ENCODE assay signal across 34 cellular contexts in the genomic region with DNA sequence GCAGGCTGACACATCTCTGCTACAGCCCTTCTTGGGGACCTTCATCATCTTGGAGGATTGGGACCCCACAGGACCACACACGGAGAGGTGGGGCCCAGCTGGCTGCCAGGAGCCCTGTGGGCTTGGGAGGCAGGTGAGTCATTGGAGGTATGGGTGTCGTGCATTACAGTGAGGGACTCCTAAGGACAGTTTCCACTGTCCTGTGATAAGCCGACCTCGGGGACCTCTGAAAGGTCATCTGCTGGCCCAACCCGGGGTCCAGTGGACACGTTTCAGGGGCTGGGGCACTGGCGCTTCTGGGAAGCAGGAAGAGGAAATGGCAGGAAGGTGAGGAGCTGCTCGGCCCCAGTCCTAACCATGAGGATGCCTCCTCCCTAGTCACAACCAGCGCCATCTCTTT.
"Had no signal": no experiment of that assay in that cellular context is flagged by ENCODE, and none has a peak within 500 bp of the region (broad histone marks: within the 10 kb centered on the region; RNA-seq: fewer than 3 reads in every experiment).

No MANE protein-coding gene starts in this region.

- H2AFZ ChIP-seq: PC-9 had no signal

- H3K4me2 ChIP-seq: PC-9 had no signal

- ATAC-seq: activated naive CD4-positive, alpha-beta T cell treated with anti-CD3 and anti-CD28 coated beads, Interleukin-2, amount 50 U/mL, for 72 hours; activated T-cell treated with anti-CD3 and anti-CD28 coated beads, Interleukin-2, amount 50 U/mL, for 72 hours; activated T-helper 17 cell treated with anti-CD3 and anti-CD28 coated beads, Interleukin-2, amount 50 U/mL, for 72 hours had no signal

- H3K27me3 Mint-ChIP-seq: activated B cell treated with CpG ODN at 0.5 μM for 24 hours; activated CD4-positive, alpha-beta memory T cell treated with anti-CD3 and anti-CD28 coated beads for 36 hours; activated T-helper 17 cell treated with anti-CD3 and anti-CD28 coated beads, Interleukin-2, amount 50 U/mL, for 72 hours had no signal

- FAIRE-seq: RCC 7860 had no signal

- H3K27ac ChIP-seq: brain microvascular endothelial cell, PC-9, VCaP had no signal

- H3K4me1 Mint-ChIP-seq: activated B cell treated with CpG ODN at 0.5 μM for 24 hours; activated T-helper 17 cell treated with anti-CD3 and anti-CD28 coated beads, Interleukin-2, amount 50 U/mL, for 72 hours had no signal

- H3K4me3 ChIP-seq: PC-9 had no signal

- H3K36me3 ChIP-seq: brain microvascular endothelial cell had no signal

- H3K36me3 Mint-ChIP-seq: activated CD4-positive, alpha-beta memory T cell treated with anti-CD3 and anti-CD28 coated beads for 36 hours; activated naive CD4-positive, alpha-beta T cell treated with anti-CD3 and anti-CD28 coated beads, Interleukin-2, amount 50 U/mL, for 72 hours had no signal

- H3K4me3 Mint-ChIP-seq: activated B cell treated with CpG ODN at 0.5 μM for 24 hours; activated CD4-positive, alpha-beta memory T cell treated with anti-CD3 and anti-CD28 coated beads for 36 hours; activated naive CD4-positive, alpha-beta T cell treated with anti-CD3 and anti-CD28 coated beads for 36 hours; activated T-cell treated with anti-CD3 and anti-CD28 coated beads, Interleukin-2, amount 50 U/mL, for 72 hours; activated T-helper 17 cell treated with anti-CD3 and anti-CD28 coated beads, Interleukin-2, amount 50 U/mL, for 72 hours had no signal

- H3K27ac Mint-ChIP-seq: activated B cell treated with CpG ODN at 0.5 μM for 24 hours; activated CD4-positive, alpha-beta memory T cell treated with anti-CD3 and anti-CD28 coated beads for 36 hours; activated naive CD4-positive, alpha-beta T cell treated with anti-CD3 and anti-CD28 coated beads for 36 hours; activated T-cell treated with anti-CD3 and anti-CD28 coated beads, Interleukin-2, amount 50 U/mL, for 72 hours; activated T-helper 17 cell treated with anti-CD3 and anti-CD28 coated beads, Interleukin-2, amount 50 U/mL, for 72 hours had no signal

- H3K27me3 ChIP-seq: brain microvascular endothelial cell had no signal

- H3K9me3 Mint-ChIP-seq: activated CD4-positive, alpha-beta memory T cell treated with anti-CD3 and anti-CD28 coated beads for 36 hours; activated naive CD4-positive, alpha-beta T cell treated with anti-CD3 and anti-CD28 coated beads for 36 hours; activated naive CD4-positive, alpha-beta T cell treated with anti-CD3 and anti-CD28 coated beads, Interleukin-2, amount 50 U/mL, for 72 hours; activated T-helper 17 cell treated with anti-CD3 and anti-CD28 coated beads, Interleukin-2, amount 50 U/mL, for 72 hours had no signal

- DNase-seq: activated B cell treated with CpG ODN at 0.5 μM for 24 hours; activated CD4-positive, alpha-beta memory T cell treated with anti-CD3 and anti-CD28 coated beads for 36 hours; activated CD4-positive, alpha-beta T cell treated with anti-CD3 and anti-CD28 coated beads for 4 hours; activated CD4-positive, alpha-beta T cell treated with anti-CD3 and anti-CD28 coated beads, Interleukin-2, amount 50 U/mL, for 1 hour; activated CD4-positive, CD25-positive, alpha-beta regulatory T cell treated with anti-CD3 and anti-CD28 coated beads, Interleukin-2, amount 50 U/mL, for 72 hours; activated CD8-positive, alpha-beta memory T cell treated with anti-CD3 and anti-CD28 coated beads, Interleukin-2, amount 50 U/mL, for 4 hours; activated gamma-delta T cell treated with Interleukin-2 at 50 U/mL for 16 hours; activated naive CD4-positive, alpha-beta T cell treated with anti-CD3 and anti-CD28 coated beads for 36 hours; activated T-cell treated with anti-CD3 and anti-CD28 coated beads for 4 hours; activated T-cell treated with anti-CD3 and anti-CD28 coated beads, Interleukin-2, amount 50 U/mL, for 72 hours; amniotic stem cell; aorta; brain microvascular endothelial cell; central memory CD4-positive, alpha-beta T cell; Karpas-422; KBM-7; NCI-H1105; NCI-H1417 treated with DMSO at 0.1 percent for 48 hours; NCI-H187 treated with DMSO at 0.1 percent for 48 hours; NCI-H2081 treated with DMSO at 0.1 percent for 48 hours; NCI-H226; NCI-H524 treated with DMSO at 0.1 percent for 48 hours; NCI-H748 treated with DMSO at 0.1 percent for 48 hours; NK-92 treated with Interleukin-12 subunit alpha and Interleukin-12 subunit beta, amount 100 ng/mL, for 24 hours; PC-9; Right ventricle myocardium superior; SW 1271; T-helper 1 cell; T-helper 2 cell; T-helper 9 cell had no signal
